16 cellular contexts compared by ENCODE assay signal in genomic region chr11:68521962-68522626, GRCh38.
"Had no signal": no experiment of that assay in that cellular context is flagged by ENCODE, and none has a peak within 500 bp of the region (broad histone marks: within the 10 kb centered on the region; RNA-seq: fewer than 3 reads in every experiment).

No MANE protein-coding gene starts in this region.

- H3K9me3 ChIP-seq: adrenal gland, body of pancreas, thoracic aorta had no signal

- H3K27me3 Mint-ChIP-seq: activated B cell treated with CpG ODN at 0.5 μM for 24 hours; activated CD8-positive, alpha-beta memory T cell treated with anti-CD3 and anti-CD28 coated beads, Interleukin-2, amount 10 ng/mL, durations not matched to agents 7 days and 5 days; central memory CD8-positive, alpha-beta T cell; stimulated activated naive CD8-positive, alpha-beta T cell treated with anti-CD3 and anti-CD28 coated beads, Interleukin-15, Interleukin-2, amounts not matched to agents 100 ng/mL and 50 ng/mL, for 24 hours had no signal

- H3K27ac ChIP-seq: adrenal gland, body of pancreas, thoracic aorta had no signal

- H3K9me3 Mint-ChIP-seq: activated B cell treated with CpG ODN at 0.5 μM for 24 hours; central memory CD8-positive, alpha-beta T cell; immature natural killer cell; stimulated activated naive CD8-positive, alpha-beta T cell treated with anti-CD3 and anti-CD28 coated beads, Interleukin-15, Interleukin-2, amounts not matched to agents 100 ng/mL and 50 ng/mL, for 24 hours had no signal

- H3K27ac Mint-ChIP-seq: activated B cell treated with CpG ODN at 0.5 μM for 24 hours; activated CD8-positive, alpha-beta memory T cell treated with anti-CD3 and anti-CD28 coated beads, Interleukin-2, amount 10 ng/mL, durations not matched to agents 7 days and 5 days had no signal

- DNase-seq: activated B cell treated with CpG ODN at 0.5 μM for 24 hours; activated CD8-positive, alpha-beta memory T cell treated with anti-CD3 and anti-CD28 coated beads, Interleukin-2, amount 10 ng/mL, durations not matched to agents 7 days and 5 days; activated naive CD4-positive, alpha-beta T cell; adrenal gland; body of pancreas; cortex of kidney; effector memory CD4-positive, alpha-beta T cell; erythroblast; immature natural killer cell; mammary epithelial cell; stimulated activated CD4-positive, alpha-beta T cell treated with anti-CD3 and anti-CD28 coated beads, Interleukin-2, amount 100 ng/mL, for 48 hours; T-helper 1 cell had no signal

- H3K4me3 Mint-ChIP-seq: activated B cell treated with CpG ODN at 0.5 μM for 24 hours; activated CD8-positive, alpha-beta memory T cell treated with anti-CD3 and anti-CD28 coated beads, Interleukin-2, amount 10 ng/mL, durations not matched to agents 7 days and 5 days; central memory CD8-positive, alpha-beta T cell; immature natural killer cell; stimulated activated naive CD8-positive, alpha-beta T cell treated with anti-CD3 and anti-CD28 coated beads, Interleukin-15, Interleukin-2, amounts not matched to agents 100 ng/mL and 50 ng/mL, for 24 hours had no signal

- H3K27me3 ChIP-seq: adrenal gland, body of pancreas had no signal

- H3K4me3 ChIP-seq: adrenal gland, body of pancreas, SK-N-MC, thoracic aorta had no signal

- ATAC-seq: activated CD8-positive, alpha-beta memory T cell treated with anti-CD3 and anti-CD28 coated beads, Interleukin-2, amount 10 ng/mL, durations not matched to agents 7 days and 5 days; body of pancreas had no signal
